8 cellular contexts compared by ENCODE assay signal in genomic region chr7:333399-333776, GRCh38. TPM values are rescaled to one million over a fixed set of nuclear protein-coding genes. Genes with fewer than 3 reads are reported as not detected.
DNase-seq lines count a peak whose midpoint lies in the region; ATAC-seq and TF ChIP-seq lines count a peak whose summit lies in the region.
"Had no signal": no experiment of that assay in that cellular context is flagged by ENCODE, and none has a peak within 500 bp of the region (broad histone marks: within the 10 kb centered on the region; RNA-seq: fewer than 3 reads in every experiment).

No MANE protein-coding gene starts in this region.

- H3K9me3 ChIP-seq in HUES64 (ENCODE audit: insufficient read depth, low read depth, low read length) (no peaks in the 10 kb centered on the region), left lung (no peaks in the 10 kb centered on the region)

- no peak overlapping the region for H3K9ac ChIP-seq in HUES64 (ENCODE audit: low read depth, low read length)

- H3K27me3 Mint-ChIP-seq in type B pancreatic cell = peaks cover 11% of the 10 kb centered on the region
- H3K27me3 Mint-ChIP-seq in activated CD8-positive, alpha-beta T cell treated with anti-CD3 and anti-CD28 coated beads, Interleukin-2, amount 10 ng/mL, durations not matched to agents 7 days and 5 days (ENCODE audit: low read depth) = no peaks in the 10 kb centered on the region

- no peaks in the 10 kb centered on the region for H3K4me1 ChIP-seq in HUES64 (ENCODE audit: insufficient read depth, low read length)
- peaks cover 7 to 15% of the 10 kb centered on the region in 2 donors for H3K4me1 ChIP-seq in left lung

- H3K27ac Mint-ChIP-seq in type B pancreatic cell = peak overlapping the region; percentile 73
- no peak overlapping the region for H3K27ac Mint-ChIP-seq in activated CD8-positive, alpha-beta T cell treated with anti-CD3 and anti-CD28 coated beads, Interleukin-2, amount 10 ng/mL, durations not matched to agents 7 days and 5 days
- H3K27ac Mint-ChIP-seq: activated naive CD4-positive, alpha-beta T cell treated with anti-CD3 and anti-CD28 coated beads, Interleukin-2, amount 50 U/mL, for 72 hours had no signal

- no peaks in the 10 kb centered on the region for H3K36me3 ChIP-seq in HUES64 (ENCODE audit: insufficient read depth, low read length)
- no peaks in the 10 kb centered on the region for H3K36me3 ChIP-seq in left lung

- WGBS in HUES64 = 27% methylated on average over 17 of the region's 18 CpGs

- H3K27me3 ChIP-seq in HUES64 (ENCODE audit: insufficient read depth, low read length) (0 out of 2 replicates have a peak, but pooled peaks cover 8% of the 10 kb centered on the region), left lung (peaks cover 0 to 15% of the 10 kb centered on the region in 2 donors)

- ATAC-seq in left lung = peak; percentile 57
- no peak for ATAC-seq in GM21447 (IDR thresholded peaks at IDR 0.05; ENCODE audit: unreplicated experiment)
- ATAC-seq in activated CD8-positive, alpha-beta T cell treated with anti-CD3 and anti-CD28 coated beads, Interleukin-2, amount 10 ng/mL, durations not matched to agents 7 days and 5 days = no peak

- H3K4me1 Mint-ChIP-seq in type B pancreatic cell (ENCODE audit: unreplicated experiment) = peaks cover 31% of the 10 kb centered on the region
- peaks cover 7% of the 10 kb centered on the region for H3K4me1 Mint-ChIP-seq in activated CD8-positive, alpha-beta T cell treated with anti-CD3 and anti-CD28 coated beads, Interleukin-2, amount 10 ng/mL, durations not matched to agents 7 days and 5 days (ENCODE audit: low read depth)

- CTCF ChIA-PET in activated CD8-positive, alpha-beta T cell treated with anti-CD3 and anti-CD28 coated beads, Interleukin-2, amount 10 ng/mL, durations not matched to agents 7 days and 5 days (lab: Charles Lee) = interaction anchor here (0.6 to 1.2 kb wide), 12 partner anchors 9 to 539 kb away, joined by 3 to 5 read pairs (median 4); no protein-coding TSS in a partner anchor

- POLR2A ChIA-PET in activated CD8-positive, alpha-beta T cell treated with anti-CD3 and anti-CD28 coated beads, Interleukin-2, amount 10 ng/mL, durations not matched to agents 7 days and 5 days (lab: Charles Lee) = no interaction called here

- H3K9me3 Mint-ChIP-seq in type B pancreatic cell = no peaks in the 10 kb centered on the region
- no peaks in the 10 kb centered on the region for H3K9me3 Mint-ChIP-seq in activated CD8-positive, alpha-beta T cell treated with anti-CD3 and anti-CD28 coated beads, Interleukin-2, amount 10 ng/mL, durations not matched to agents 7 days and 5 days (ENCODE audit: insufficient read depth)

- H3K27ac ChIP-seq in HUES64 (ENCODE audit: low read depth, low read length) = no peak overlapping the region
- peak overlapping the region; percentile 48 for H3K27ac ChIP-seq in caudate nucleus (ENCODE audit: low read depth, low read length)
- peak overlapping the region; percentile 45 to 56 for H3K27ac ChIP-seq in left lung

- H3K4me3 ChIP-seq in HUES64 (ENCODE audit: low read length) (peak overlapping the region; percentile 49), left lung (peak overlapping the region; percentile 17 to 27)

- H3K4me3 Mint-ChIP-seq in type B pancreatic cell = peak overlapping the region; percentile 60
- H3K4me3 Mint-ChIP-seq in activated CD8-positive, alpha-beta T cell treated with anti-CD3 and anti-CD28 coated beads, Interleukin-2, amount 10 ng/mL, durations not matched to agents 7 days and 5 days = no peak overlapping the region

- no peak for TF ChIP-seq CTCF in left lung (IDR thresholded peaks at IDR 0.05)
- TF ChIP-seq CTCF in type B pancreatic cell (conservative IDR thresholded peaks at IDR 0.05) = no peak

- DNase-seq in caudate nucleus (lab: John Stamatoyannopoulos, UW) (peak in 2 of 61 donors; percentile 29 to 44), left lung (peak; percentile 68 to 70), type B pancreatic cell (ENCODE audit: extremely low spot score, unreplicated experiment) (no peak)
- no peak for DNase-seq in activated CD8-positive, alpha-beta T cell treated with anti-CD3 and anti-CD28 coated beads, Interleukin-2, amount 10 ng/mL, durations not matched to agents 7 days and 5 days
- no peak for DNase-seq in activated CD4-positive, alpha-beta T cell treated with anti-CD3 and anti-CD28 coated beads, Interleukin-2, amount 50 U/mL, for 4 hours

- intact Hi-C loops in left lung (cut with DNase I) = no loop called here

- no peaks in the 10 kb centered on the region for H3K36me3 Mint-ChIP-seq in type B pancreatic cell
- no peaks in the 10 kb centered on the region for H3K36me3 Mint-ChIP-seq in activated CD8-positive, alpha-beta T cell treated with anti-CD3 and anti-CD28 coated beads, Interleukin-2, amount 10 ng/mL, durations not matched to agents 7 days and 5 days (ENCODE audit: low read depth)

RNA-seq across cellular contexts. Expression of gene FOXL3, which starts 43.4 kb away (rescaled TPM):
- polyA plus RNA-seq in HUES64 (2013, experiment 1 of 2) = not detected
- not detected for polyA plus RNA-seq in HUES64 (2013, experiment 2 of 2)
- not detected for total RNA-seq in left lung
- total RNA-seq in type B pancreatic cell (ENCODE audit: low replicate concordance) = not detected in 2 replicates
- not detected for total RNA-seq in activated CD8-positive, alpha-beta T cell treated with anti-CD3 and anti-CD28 coated beads, Interleukin-2, amount 10 ng/mL, durations not matched to agents 7 days and 5 days
- total RNA-seq: activated naive CD4-positive, alpha-beta T cell treated with anti-CD3 and anti-CD28 coated beads, Interleukin-2, amount 50 U/mL, for 72 hours had no signal

Comparison
In these comparisons a context has a peak if more than half of its experiments do, and no peak if none do; other contexts are left out.
1. DNase-seq: peak in left lung (2 of 2); none in type B pancreatic cell (single experiment), activated CD8-positive, alpha-beta T cell treated with anti-CD3 and anti-CD28 coated beads, Interleukin-2, amount 10 ng/mL, durations not matched to agents 7 days and 5 days (single experiment) and activated CD4-positive, alpha-beta T cell treated with anti-CD3 and anti-CD28 coated beads, Interleukin-2, amount 50 U/mL, for 4 hours (0 of 2).